Comparison of ENCODE assay signal across 9 cellular contexts in genomic region chr3:48685293-48685602, GRCh38. TPM values are rescaled to one million over a fixed set of nuclear protein-coding genes. Genes with fewer than 3 reads are reported as not detected.
DNase-seq lines count a peak whose midpoint lies in the region; ATAC-seq and TF ChIP-seq lines count a peak whose summit lies in the region.
"Had no signal": no experiment of that assay in that cellular context is flagged by ENCODE, and none has a peak within 500 bp of the region (broad histone marks: within the 10 kb centered on the region; RNA-seq: fewer than 3 reads in every experiment).

No MANE protein-coding gene starts in this region.

- no peaks in the 10 kb centered on the region for H4K20me1 ChIP-seq in mammary epithelial cell (ENCODE audit: insufficient read depth, low read length)

- H3K4me1 ChIP-seq in mammary epithelial cell (ENCODE audit: insufficient read depth, low read length) (peaks cover 32% of the 10 kb centered on the region), mucosa of rectum (ENCODE audit: control insufficient read depth in 2 of 2, insufficient read depth in 2 of 2, low read length in 2 of 2) (peaks cover 14 to 32% of the 10 kb centered on the region in 2 donors)

- no TSS peak for BruUV-seq in mammary epithelial cell (replicated peaks; lab: Mats Ljungman, UMichigan)

- H3K4me1 Mint-ChIP-seq in stimulated activated naive CD8-positive, alpha-beta T cell treated with anti-CD3 and anti-CD28 coated beads, Interleukin-15, Interleukin-2, amounts not matched to agents 100 ng/mL and 50 ng/mL, for 24 hours (ENCODE audit: low read depth): peaks cover 23% of the 10 kb centered on the region

- peaks cover 45% of the 10 kb centered on the region for H3K79me2 ChIP-seq in mammary epithelial cell (ENCODE audit: insufficient read depth, low read length)

- in situ Hi-C loops in mammary epithelial cell (cut with MboI; ENCODE audit: low sequenced_read_pairs in 2 of 2): no loop called here

- H3K27me3 ChIP-seq in mammary epithelial cell (ENCODE audit: insufficient read depth, low read length) (no peaks in the 10 kb centered on the region), mucosa of rectum (ENCODE audit: control insufficient read depth in 2 of 2, insufficient read depth in 2 of 2, low read length in 2 of 2) (no peaks in the 10 kb centered on the region)

- no peak for ATAC-seq in stimulated activated naive CD8-positive, alpha-beta T cell treated with anti-CD3 and anti-CD28 coated beads, Interleukin-15, Interleukin-2, amounts not matched to agents 100 U/mL and 50 U/mL, for 24 hours
- ATAC-seq in GM18858 (IDR thresholded peaks at IDR 0.05; ENCODE audit: unreplicated experiment): no peak
- no peak for ATAC-seq in GM19023 (IDR thresholded peaks at IDR 0.05; ENCODE audit: unreplicated experiment)

- H3K9me3 Mint-ChIP-seq in stimulated activated naive CD8-positive, alpha-beta T cell treated with anti-CD3 and anti-CD28 coated beads, Interleukin-15, Interleukin-2, amounts not matched to agents 100 ng/mL and 50 ng/mL, for 24 hours: no peaks in the 10 kb centered on the region

- H3K4me3 ChIP-seq in mammary epithelial cell (replicated peaks in 1 of 3; ENCODE audit: insufficient read depth in 1 of 3, low read depth in 2 of 3, low read length in 3 of 3): peak overlapping the region; percentile 51 to 91 (median 79)
- H3K4me3 ChIP-seq in mucosa of rectum (ENCODE audit: low read length in 2 of 2): peak overlapping the region; percentile 86 to 97

- H3K27ac Mint-ChIP-seq in stimulated activated naive CD8-positive, alpha-beta T cell treated with anti-CD3 and anti-CD28 coated beads, Interleukin-15, Interleukin-2, amounts not matched to agents 100 ng/mL and 50 ng/mL, for 24 hours: peak overlapping the region; percentile 79

- no peaks in the 10 kb centered on the region for H3K27me3 Mint-ChIP-seq in stimulated activated naive CD8-positive, alpha-beta T cell treated with anti-CD3 and anti-CD28 coated beads, Interleukin-15, Interleukin-2, amounts not matched to agents 100 ng/mL and 50 ng/mL, for 24 hours

- H2AFZ ChIP-seq in mammary epithelial cell (ENCODE audit: low read depth, low read length): peak overlapping the region; percentile 87

- DNase-seq in stimulated activated naive CD8-positive, alpha-beta T cell treated with anti-CD3 and anti-CD28 coated beads, Interleukin-15, Interleukin-2, amounts not matched to agents 100 U/mL and 50 U/mL, for 24 hours: no peak
- DNase-seq in mammary epithelial cell: no peak
- DNase-seq in NCI-H187 treated with DMSO at 0.1 percent for 48 hours (lab: John Stamatoyannopoulos, UW): no peak
- DNase-seq in stimulated activated naive CD4-positive, alpha-beta T cell (lab: John Stamatoyannopoulos, UW): no peak
- DNase-seq: NCI-H524 treated with DMSO at 0.1 percent for 48 hours had no signal

- CTCF ChIA-PET in mammary epithelial cell (lab: Charles Lee; ENCODE audit: low non-redundant PET): interaction anchor here (1.4 kb wide), 1 partner anchor 54 kb away, joined by 3 read pairs; no protein-coding TSS in a partner anchor

- intact Hi-C loops in mammary epithelial cell (cut with micrococcal nuclease): loop anchor here (1.0 to 2.0 kb wide), 4 partner anchors 50 to 220 kb away; partner anchors contain the start of gene SLC26A6

- peaks cover 30% of the 10 kb centered on the region for H3K36me3 ChIP-seq in mammary epithelial cell (ENCODE audit: insufficient read depth, low read length)
- peaks cover 48 to 54% of the 10 kb centered on the region in 2 donors for H3K36me3 ChIP-seq in mucosa of rectum (ENCODE audit: control insufficient read depth in 2 of 2, insufficient read depth in 2 of 2, low read length in 2 of 2)

- H3K9me3 ChIP-seq in mammary epithelial cell (replicated peaks; ENCODE audit: insufficient read depth, low read length): no peaks in the 10 kb centered on the region
- H3K9me3 ChIP-seq in mucosa of rectum (ENCODE audit: control insufficient read depth in 2 of 2, low read length in 2 of 2): no peaks in the 10 kb centered on the region

- H3K4me3 Mint-ChIP-seq in stimulated activated naive CD8-positive, alpha-beta T cell treated with anti-CD3 and anti-CD28 coated beads, Interleukin-15, Interleukin-2, amounts not matched to agents 100 ng/mL and 50 ng/mL, for 24 hours: peak overlapping the region; percentile 84

- H3K4me2 ChIP-seq in mammary epithelial cell (ENCODE audit: insufficient read depth, low read depth, low read length): peak overlapping the region; percentile 82

- TF ChIP-seq CTCF in mammary epithelial cell (conservative IDR thresholded peaks at IDR 0.05 in 1 of 2, IDR thresholded peaks at IDR 0.05 in 1 of 2; ENCODE audit: extremely low read depth in 1 of 2, insufficient read depth in 1 of 2, low read depth in 1 of 2, low read length in 2 of 2): no peak

- H3K9ac ChIP-seq in mammary epithelial cell (ENCODE audit: insufficient read depth, low read length) (peak overlapping the region; percentile 64), mucosa of rectum (ENCODE audit: low read depth in 1 of 2, low read length in 2 of 2) (peak overlapping the region; percentile 76 to 90)

- H3K27ac ChIP-seq in mammary epithelial cell (ENCODE audit: insufficient read depth, low read depth, low read length) (peak overlapping the region; percentile 69), mucosa of rectum (ENCODE audit: low read depth in 2 of 2, low read length in 2 of 2) (peak overlapping the region; percentile 92)

- dilution Hi-C loops in mammary epithelial cell (cut with HindIII; ENCODE audit: low sequenced_read_pairs): no loop called here

- H3K36me3 Mint-ChIP-seq in stimulated activated naive CD8-positive, alpha-beta T cell treated with anti-CD3 and anti-CD28 coated beads, Interleukin-15, Interleukin-2, amounts not matched to agents 100 ng/mL and 50 ng/mL, for 24 hours (ENCODE audit: low read depth): peaks cover 26% of the 10 kb centered on the region

- WGBS in mammary epithelial cell (ENCODE audit: low coverage, missing lambda C conversion rate): no CpG with 5 or more reads among the region's 13 CpGs

RNA-seq across cellular contexts. Expression of gene NCKIPSD, which starts 0.5 kb away (rescaled TPM):
- total RNA-seq in mammary epithelial cell: 10 to 100 TPM; 14.8 to 21.1 TPM
- polyA plus RNA-seq in mammary epithelial cell: 23.8 TPM
- 14.0 TPM for polyA minus RNA-seq in mammary epithelial cell

RNA-seq across cellular contexts. Expression of gene CELSR3, which starts 22.6 kb away (rescaled TPM):
- 1 to 10 TPM; 1.7 to 2.2 TPM for total RNA-seq in mammary epithelial cell
- polyA plus RNA-seq in mammary epithelial cell: 0.51 TPM
- 1.8 TPM for polyA minus RNA-seq in mammary epithelial cell

RNA-seq across cellular contexts. Expression of gene IP6K2, which starts 31.8 kb away (rescaled TPM):
- 10 to 100 TPM; 62.7 to 95.8 TPM for total RNA-seq in mammary epithelial cell
- polyA plus RNA-seq in mammary epithelial cell: 94.7 TPM
- 33.8 TPM for polyA minus RNA-seq in mammary epithelial cell

RNA-seq across cellular contexts. Expression of gene SLC26A6, which starts 50.0 kb away (rescaled TPM):
- 10 to 100 TPM; 29.5 to 47.7 TPM for total RNA-seq in mammary epithelial cell
- 38.9 TPM for polyA plus RNA-seq in mammary epithelial cell
- polyA minus RNA-seq in mammary epithelial cell: 44.6 TPM
